Comparison of ENCODE assay signal across 8 cellular contexts in the genomic region with DNA sequence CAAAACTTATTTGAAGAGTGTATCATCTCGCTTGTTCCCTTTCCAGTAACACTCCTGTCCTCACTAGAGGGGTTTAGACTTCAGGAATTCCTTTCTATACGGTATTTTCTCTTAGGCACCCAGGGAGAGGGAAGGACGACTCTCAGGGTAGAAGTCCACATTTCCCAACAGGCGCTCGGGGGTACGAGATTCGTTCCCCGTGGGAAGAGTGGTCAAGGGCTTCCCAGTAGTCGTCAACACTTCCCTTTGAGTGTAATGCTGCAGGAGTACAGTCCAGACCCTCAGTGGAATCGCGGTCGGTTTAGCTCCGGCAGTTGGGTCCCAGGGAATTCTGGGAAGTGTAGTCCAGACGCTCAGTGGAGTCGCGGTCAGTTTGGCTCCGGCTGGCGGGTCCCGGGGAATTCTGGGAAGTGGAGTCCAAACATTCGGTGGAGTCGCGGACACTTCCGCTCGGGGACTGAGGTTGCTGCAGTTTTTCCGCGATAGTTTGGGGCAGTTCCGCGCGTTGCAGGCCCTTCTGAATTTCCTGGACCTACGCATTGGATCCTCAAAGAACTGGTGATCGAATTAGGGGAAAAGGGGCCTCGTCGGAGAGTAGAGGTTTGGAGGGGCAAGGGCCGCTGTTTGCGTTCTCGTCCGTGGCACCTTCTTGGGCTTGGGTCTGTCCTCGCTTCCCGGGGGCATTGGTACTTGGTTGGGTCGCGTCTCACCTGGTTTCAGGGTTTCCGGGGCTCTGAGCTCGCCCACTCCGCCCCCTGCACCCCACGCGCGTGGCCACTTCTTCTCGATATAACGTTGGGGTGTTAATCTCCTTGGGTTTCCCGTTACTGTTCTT.
DNase-seq lines count a peak whose midpoint lies in the region; ATAC-seq and TF ChIP-seq lines count a peak whose summit lies in the region.

Gene ZNF224 (plus strand): TSS at position 431 of the 835 bp plus-strand sequence. CDS start 3,513 bp downstream, outside the sequence.

- DNase-seq in NCI-H2196 treated with DMSO at 0.1 percent for 48 hours (lab: John Stamatoyannopoulos, UW; ENCODE audit: unreplicated experiment) = peak; percentile 80
- peak; percentile 92 to 93 for DNase-seq in cardiac fibroblast (ENCODE audit: low read depth in 2 of 2)
- DNase-seq in iPS-NIHi7 (ENCODE audit: extremely low spot score) = peak; percentile 92
- peak; percentile 68 for DNase-seq in smooth muscle cell of the brain vasculature (ENCODE audit: low read depth, low spot score)

- peak; percentile 84 for ATAC-seq in GM18867 (IDR thresholded peaks at IDR 0.05; ENCODE audit: unreplicated experiment)
- ATAC-seq in HG03108 (IDR thresholded peaks at IDR 0.05; ENCODE audit: unreplicated experiment) = peak; percentile 81

- H3K27ac ChIP-seq in 22Rv1 = peak within 1 kb of the TSS; percentile 53

- no peak for TF ChIP-seq CTCF in 22Rv1 (IDR thresholded peaks at IDR 0.05)
- TF ChIP-seq CTCF in WI38 (IDR thresholded peaks at IDR 0.05; ENCODE audit: low read depth, low read length) = no peak
- TF ChIP-seq CTCF in cardiac fibroblast (IDR thresholded peaks at IDR 0.05; ENCODE audit: low read depth, low read length) = no peak

- peak within 1 kb of the TSS; percentile 96 for H3K4me3 ChIP-seq in WI38 (ENCODE audit: low read depth, low read length)
- peak within 1 kb of the TSS; percentile 68 to 87 for H3K4me3 ChIP-seq in cardiac fibroblast (replicated peaks in 1 of 2; ENCODE audit: low read depth in 2 of 2, low read length in 2 of 2)

Comparison
In these comparisons a context has a peak if more than half of its experiments do, and no peak if none do; other contexts are left out.
1. Peak in every context shown above with its lines: DNase-seq, ATAC-seq, H3K4me3 ChIP-seq and H3K27ac ChIP-seq.